ENCODE assay signal across 13 cellular contexts in the genomic region with DNA sequence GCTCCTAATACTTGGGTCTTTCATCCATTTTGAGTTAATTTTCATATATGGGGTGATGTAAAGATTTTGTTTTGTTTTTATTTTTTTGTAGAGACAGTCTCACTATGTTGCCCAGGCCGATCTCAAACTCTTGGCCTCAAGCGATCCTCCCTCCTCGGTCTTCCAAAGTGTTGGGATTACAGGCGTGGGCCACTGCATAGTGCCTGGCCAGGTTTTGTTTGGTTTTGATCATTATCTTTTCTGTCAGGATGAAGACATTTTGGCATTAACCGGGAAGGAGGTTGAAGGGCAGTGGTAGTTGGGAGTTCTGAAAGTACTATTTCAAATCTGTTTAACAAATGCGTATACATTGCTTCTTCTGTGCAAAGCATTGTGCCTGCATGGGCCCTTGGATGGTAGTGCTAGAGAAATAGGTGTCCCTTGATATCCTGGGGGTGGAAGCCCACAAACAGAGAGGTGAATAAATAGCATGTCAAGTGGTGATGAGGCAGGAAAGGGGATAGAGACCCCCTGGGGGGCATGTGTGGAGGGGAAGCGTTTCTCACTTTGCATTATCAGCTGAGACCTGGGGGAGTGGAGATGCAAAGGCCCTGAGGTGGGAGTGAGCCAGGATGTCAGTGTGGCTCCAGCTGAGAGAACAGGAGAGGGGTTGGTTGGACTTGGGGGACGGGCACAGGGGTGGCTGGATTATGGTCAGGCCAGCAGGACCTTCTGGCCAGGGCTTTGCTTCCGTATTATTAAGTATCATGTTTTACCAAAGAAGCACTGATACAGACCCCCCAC. TPM values are rescaled to one million over a fixed set of nuclear protein-coding genes. Genes with fewer than 3 reads are reported as not detected.
DNase-seq lines count a peak whose midpoint lies in the region; ATAC-seq, FAIRE-seq and TF ChIP-seq lines count a peak whose summit lies in the region.
"Had no signal": no experiment of that assay in that cellular context is flagged by ENCODE, and none has a peak within 500 bp of the region (broad histone marks: within the 10 kb centered on the region; RNA-seq: fewer than 3 reads in every experiment).

No MANE protein-coding gene starts in this region.

- peaks cover 41% of the 10 kb centered on the region for H3K36me3 Mint-ChIP-seq in Caco-2 (ENCODE audit: insufficient read depth, unreplicated experiment)
- peaks cover 25% of the 10 kb centered on the region for H3K36me3 Mint-ChIP-seq in activated CD8-positive, alpha-beta T cell treated with anti-CD3 and anti-CD28 coated beads for 36 hours (ENCODE audit: low read depth)

- H3K9me3 ChIP-seq in A673 (ENCODE audit: low read depth, low read length, poor library complexity, severe bottlenecking), result no peaks in the 10 kb centered on the region
- H3K9me3 ChIP-seq in Caco-2, result no peaks in the 10 kb centered on the region
- H3K9me3 ChIP-seq in kidney (ENCODE audit: control insufficient read depth in 1 of 2, low read length in 2 of 2), result no peaks in the 10 kb centered on the region
- H3K9me3 ChIP-seq: BE2C, body of pancreas had no signal

- H3K4me1 ChIP-seq in A673 (ENCODE audit: insufficient read depth, low read length, poor library complexity, severe bottlenecking) (no peaks in the 10 kb centered on the region), Caco-2 (no peaks in the 10 kb centered on the region), kidney (ENCODE audit: control insufficient read depth in 1 of 2, insufficient read depth in 1 of 2, low read depth in 1 of 2, low read length in 2 of 2) (peaks cover 0 to 17% of the 10 kb centered on the region in 2 donors)
- H3K4me1 ChIP-seq: BE2C had no signal

- intact Hi-C loops in A673 (cut with micrococcal nuclease; ENCODE audit: unreplicated experiment), result no loop called here
- intact Hi-C loops in Caco-2 (cut with micrococcal nuclease; ENCODE audit: unreplicated experiment), result no loop called here
- intact Hi-C loops in activated CD8-positive, alpha-beta T cell treated with anti-CD3 and anti-CD28 coated beads for 36 hours (cut with micrococcal nuclease), result no loop called here
- intact Hi-C loops in kidney (cut with DNase I), result no loop called here

- no peaks in the 10 kb centered on the region for H3K27me3 Mint-ChIP-seq in Caco-2 (ENCODE audit: insufficient read depth, unreplicated experiment)
- H3K27me3 Mint-ChIP-seq in activated CD8-positive, alpha-beta T cell treated with anti-CD3 and anti-CD28 coated beads for 36 hours, result no peaks in the 10 kb centered on the region

- H3K27ac ChIP-seq in A673 (ENCODE audit: low read depth, low read length, poor library complexity, severe bottlenecking) (peak overlapping the region; percentile 6), kidney (ENCODE audit: low read depth in 2 of 2, low read length in 2 of 2) (no peak overlapping the region)
- H3K27ac ChIP-seq: hepatocyte had no signal

- ATAC-seq in activated CD8-positive, alpha-beta T cell treated with anti-CD3 and anti-CD28 coated beads for 36 hours, result no peak
- no peak for ATAC-seq in GM18858 (IDR thresholded peaks at IDR 0.05; ENCODE audit: unreplicated experiment)

- BruUV-seq in A673 (replicated peaks; lab: Mats Ljungman, UMichigan) (no TSS peak), Caco-2 (replicated peaks; lab: Mats Ljungman, UMichigan) (no TSS peak)

- H3K9me3 Mint-ChIP-seq in Caco-2 (ENCODE audit: unreplicated experiment), result no peaks in the 10 kb centered on the region
- H3K9me3 Mint-ChIP-seq in activated CD8-positive, alpha-beta T cell treated with anti-CD3 and anti-CD28 coated beads for 36 hours, result peaks cover 2% of the 10 kb centered on the region

- no peak overlapping the region for H3K4me3 ChIP-seq in A673 (ENCODE audit: low read depth, low read length, poor library complexity, severe bottlenecking)
- no peak overlapping the region for H3K4me3 ChIP-seq in Caco-2 (ENCODE audit: low read depth, low read length)
- no peak overlapping the region for H3K4me3 ChIP-seq in kidney (ENCODE audit: low read length in 2 of 2)
- H3K4me3 ChIP-seq: body of pancreas, hepatocyte had no signal

- CTCF ChIA-PET in A673 (lab: Charles Lee) (no interaction called here), Caco-2 (lab: Charles Lee) (no interaction called here)
- CTCF ChIA-PET in activated CD8-positive, alpha-beta T cell treated with anti-CD3 and anti-CD28 coated beads for 36 hours (lab: Charles Lee), result interaction anchor here (0.9 kb wide), 1 partner anchor 45 kb away, joined by 4 read pairs; no protein-coding TSS in a partner anchor

- H3K27me3 ChIP-seq in A673 (replicated peaks; ENCODE audit: insufficient read depth, low read depth, low read length, poor library complexity), result no peaks in the 10 kb centered on the region
- H3K27me3 ChIP-seq in Caco-2 (replicated peaks; ENCODE audit: control insufficient read depth, insufficient read depth, low read length), result no peaks in the 10 kb centered on the region
- H3K27me3 ChIP-seq: BE2C, body of pancreas, hepatocyte had no signal

- TF ChIP-seq CTCF in A673 (conservative IDR thresholded peaks at IDR 0.05; ENCODE audit: low read depth, low read length), result no peak
- no peak for TF ChIP-seq CTCF in Caco-2 (IDR thresholded peaks at IDR 0.05; ENCODE audit: insufficient read depth in 1 of 2, low read depth in 1 of 2, low read length in 1 of 2, severe bottlenecking in 1 of 2, unreplicated experiment in 1 of 2)
- TF ChIP-seq CTCF in activated CD8-positive, alpha-beta T cell treated with anti-CD3 and anti-CD28 coated beads for 36 hours (IDR thresholded peaks at IDR 0.05), result no peak
- TF ChIP-seq CTCF in kidney (IDR thresholded peaks at IDR 0.05; ENCODE audit: borderline replicate concordance, extremely low read depth, insufficient read depth), result no peak

- FAIRE-seq in kidney (lab: Jason Lieb, UNC), result no peak
- FAIRE-seq: G401.6 had no signal

- H3K4me3 Mint-ChIP-seq in Caco-2 (ENCODE audit: unreplicated experiment), result no peak overlapping the region
- H3K4me3 Mint-ChIP-seq in activated CD8-positive, alpha-beta T cell treated with anti-CD3 and anti-CD28 coated beads for 36 hours, result no peak overlapping the region

- H3K36me3 ChIP-seq in A673 (ENCODE audit: insufficient read depth, low read length, poor library complexity, severe bottlenecking) (no peaks in the 10 kb centered on the region), Caco-2 (ENCODE audit: control insufficient read depth, insufficient read depth, low read length) (no peaks in the 10 kb centered on the region), kidney (ENCODE audit: control insufficient read depth in 1 of 2, insufficient read depth in 2 of 2, low read length in 2 of 2) (peaks cover 0 to 8% of the 10 kb centered on the region in 2 donors)
- H3K36me3 ChIP-seq: BE2C had no signal

- H3K4me1 Mint-ChIP-seq in Caco-2 (ENCODE audit: low read depth, unreplicated experiment), result peaks cover 21% of the 10 kb centered on the region
- H3K4me1 Mint-ChIP-seq in activated CD8-positive, alpha-beta T cell treated with anti-CD3 and anti-CD28 coated beads for 36 hours (ENCODE audit: low read depth), result peaks cover 82% of the 10 kb centered on the region

- POLR2A ChIA-PET in A673 (lab: Charles Lee; ENCODE audit: low non-redundant PET) (no interaction called here), Caco-2 (lab: Charles Lee) (no interaction called here)
- POLR2A ChIA-PET in activated CD8-positive, alpha-beta T cell treated with anti-CD3 and anti-CD28 coated beads for 36 hours (lab: Charles Lee), result interaction anchor here (1.5 to 1.9 kb wide), 2 partner anchors 13 to 19 kb away, joined by 3 to 8 read pairs; no protein-coding TSS in a partner anchor

- peak overlapping the region; percentile 30 for H3K27ac Mint-ChIP-seq in Caco-2 (ENCODE audit: unreplicated experiment)
- peak overlapping the region; percentile 72 for H3K27ac Mint-ChIP-seq in activated CD8-positive, alpha-beta T cell treated with anti-CD3 and anti-CD28 coated beads for 36 hours

- no peak overlapping the region for H3K9ac ChIP-seq in kidney (ENCODE audit: low read length in 2 of 2)

- no peak for DNase-seq in A673 (ENCODE audit: low spot score)
- no peak for DNase-seq in Caco-2
- no peak for DNase-seq in activated CD8-positive, alpha-beta T cell treated with anti-CD3 and anti-CD28 coated beads for 36 hours
- peak; percentile 48 for DNase-seq in kidney
- DNase-seq in effector CD8-positive, alpha-beta T cell (lab: John Stamatoyannopoulos, UW), result no peak
- DNase-seq in NCI-H446 treated with DMSO at 0.1 percent for 48 hours (lab: John Stamatoyannopoulos, UW), result no peak
- no peak for DNase-seq in UCSD-AML1 (lab: John Stamatoyannopoulos, UW; ENCODE audit: unreplicated experiment)
- DNase-seq: BE2C; stimulated activated CD4-positive, alpha-beta T cell treated with anti-CD3 and anti-CD28 coated beads, Interleukin-4, amount 100 ng/mL, for 4 hours had no signal

RNA-seq across cellular contexts. Expression of gene GATAD2A, which starts 41.4 kb away (rescaled TPM):
- total RNA-seq in A673 (2021) (202 and 218 TPM in 2 replicates), Caco-2 (2022) (118 and 126 TPM in 2 replicates), kidney (91.0 TPM)
- total RNA-seq in activated CD8-positive, alpha-beta T cell treated with anti-CD3 and anti-CD28 coated beads for 36 hours, result 100 to 1,000 TPM; 132 to 136 TPM
- 18.0 TPM for polyA plus RNA-seq in kidney (ENCODE audit: insufficient read depth, low read depth, low replicate concordance)
